18 cellular contexts compared by ENCODE assay signal in the genomic region with DNA sequence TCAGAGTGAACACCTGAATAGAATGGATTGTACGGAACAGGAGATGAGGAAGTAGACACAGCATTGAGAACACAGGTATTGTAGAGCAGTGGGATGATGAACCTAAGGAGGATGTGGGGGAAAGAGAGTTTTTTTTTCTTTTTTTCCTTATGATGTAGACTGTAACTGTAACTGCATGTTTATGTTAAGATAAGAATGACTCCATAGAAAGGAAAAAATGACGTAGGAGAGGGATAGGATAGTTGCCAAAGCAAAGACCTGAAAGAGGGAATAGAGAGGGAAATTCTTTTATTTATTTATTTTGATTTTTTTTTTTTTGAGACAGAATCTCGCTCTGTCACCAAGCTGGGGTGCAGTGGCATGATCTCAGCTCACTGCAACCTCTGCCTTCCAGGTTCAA. TPM values are rescaled to one million over a fixed set of nuclear protein-coding genes. Genes with fewer than 3 reads are reported as not detected.
DNase-seq lines count a peak whose midpoint lies in the region; ATAC-seq, FAIRE-seq and TF ChIP-seq lines count a peak whose summit lies in the region.
"Had no signal": no experiment of that assay in that cellular context is flagged by ENCODE, and none has a peak within 500 bp of the region (broad histone marks: within the 10 kb centered on the region; RNA-seq: fewer than 3 reads in every experiment).

No MANE protein-coding gene starts in this region.

- H4K91ac ChIP-seq in H1 (replicated peaks; ENCODE audit: insufficient read length, low read length): no peak overlapping the region

- H3K79me2 ChIP-seq in GM23338 (replicated peaks; ENCODE audit: insufficient read depth): no peaks in the 10 kb centered on the region
- 0 out of 4 replicates have a peak, but pooled peaks cover 0 to 3% of the 10 kb centered on the region in 2 experiments for H3K79me2 ChIP-seq in H1 (ENCODE audit: control insufficient read depth in 1 of 2, insufficient read depth in 2 of 2, low read length in 2 of 2)

- no peaks in the 10 kb centered on the region for H3K9me2 ChIP-seq in GM23338 (ENCODE audit: insufficient read depth)

- H2BK5ac ChIP-seq in H1 (ENCODE audit: low read depth, low read length): no peak overlapping the region

- TF ChIP-seq CTCF in GM23338 (conservative IDR thresholded peaks at IDR 0.05; ENCODE audit: low read depth in 2 of 2): no peak
- no peak for TF ChIP-seq CTCF in VCaP (conservative IDR thresholded peaks at IDR 0.05)
- TF ChIP-seq CTCF in H1 (IDR thresholded peaks at IDR 0.05; ENCODE audit: control extremely low read depth in 1 of 3, insufficient read depth in 1 of 3, low read depth in 1 of 3, low read length in 3 of 3): no peak
- no peak for TF ChIP-seq CTCF in fibroblast of villous mesenchyme (IDR thresholded peaks at IDR 0.05; ENCODE audit: insufficient read depth, low read depth, low read length)

- DNase-seq in GM23338 (ENCODE audit: low spot score): no peak
- DNase-seq in H1 (ENCODE audit: low read depth in 1 of 2, low spot score in 2 of 2): no peak
- peak; percentile 32 for DNase-seq in fibroblast of villous mesenchyme (ENCODE audit: low read depth)
- no peak for DNase-seq in stimulated activated naive CD8-positive, alpha-beta T cell treated with anti-CD3 and anti-CD28 coated beads, Interleukin-15, Interleukin-2, amounts not matched to agents 100 U/mL and 50 U/mL, for 24 hours
- DNase-seq: AML-193; CD4-positive, alpha-beta memory T cell; DMS153; DMS79; GDM1 had no signal

- H2AK5ac ChIP-seq in H1 (ENCODE audit: low read depth, low read length): no peak overlapping the region

- no peak overlapping the region for H3K9ac ChIP-seq in H1 (replicated peaks in 1 of 4; ENCODE audit: extremely low read depth in 1 of 4, low read depth in 3 of 4, low read length in 3 of 4)
- H3K9ac ChIP-seq: KMS-11 had no signal

- H4K20me1 ChIP-seq in GM23338 (replicated peaks; ENCODE audit: insufficient read depth) (no peaks in the 10 kb centered on the region), H1 (replicated peaks in 1 of 2; ENCODE audit: control insufficient read depth in 1 of 2, insufficient read depth in 2 of 2, low read length in 2 of 2) (no peaks in the 10 kb centered on the region)

- H3K36me3 Mint-ChIP-seq in GM23338 (ENCODE audit: low read depth): no peaks in the 10 kb centered on the region; the same call in 1 of the 3 replicates

- no peak overlapping the region for H2BK120ac ChIP-seq in H1 (replicated peaks; ENCODE audit: low read depth, low read length)

- H3K4me1 Mint-ChIP-seq in GM23338: peaks cover 43% of the 10 kb centered on the region
- H3K4me1 Mint-ChIP-seq: CD4-positive, alpha-beta memory T cell had no signal

- H4K8ac ChIP-seq in H1 (ENCODE audit: extremely low read depth, insufficient read depth, low read length): no peak overlapping the region

- peaks cover 2% of the 10 kb centered on the region for H3K27me3 Mint-ChIP-seq in GM23338 (ENCODE audit: insufficient read depth, low read depth, poor library complexity)

- H2BK12ac ChIP-seq in H1 (ENCODE audit: low read depth, low read length): no peak overlapping the region

- H3K4me3 Mint-ChIP-seq in GM23338: no peak overlapping the region
- H3K4me3 Mint-ChIP-seq: CD4-positive, alpha-beta memory T cell had no signal

- H3K79me1 ChIP-seq in H1 (ENCODE audit: low read depth, low read length): no peaks in the 10 kb centered on the region

- no peaks in the 10 kb centered on the region for H3K36me3 ChIP-seq in GM23338 (ENCODE audit: insufficient read depth)
- peaks cover 0 to 8% (median 3%) of the 10 kb centered on the region in 4 experiments; a peak in 1 of 8 replicates for H3K36me3 ChIP-seq in H1 (ENCODE audit: control insufficient read depth in 2 of 4, insufficient read depth in 4 of 4, low read length in 3 of 4)

- POLR2A ChIA-PET in H1 (lab: Charles Lee; ENCODE audit: partially characterized antibody): interaction anchor here (0.7 to 1.7 kb wide), 2 partner anchors 9 to 12 kb away, joined by 3 to 4 read pairs; no protein-coding TSS in a partner anchor

- H4K5ac ChIP-seq in H1 (ENCODE audit: insufficient read length, low read depth, low read length): no peak overlapping the region

- WGBS in H1 (ENCODE audit: extremely low coverage in 1 of 2, insufficient coverage in 1 of 2, insufficient read length in 1 of 2, insufficient replicate concordance in 2 of 2, low coverage in 1 of 2, low lambda C conversion rate in 2 of 2, missing lambda C conversion rate in 1 of 2), 2 experiments: 100% methylated on average over 3 of the region's 3 CpGs; no CpG with 5 or more reads in 1 of the 2 experiments

- H3K27me3 ChIP-seq in GM23338 (ENCODE audit: insufficient read depth) (no peaks in the 10 kb centered on the region), H1 (replicated peaks in 1 of 4; ENCODE audit: control insufficient read depth in 3 of 4, extremely low read depth in 1 of 4, insufficient read depth in 3 of 4, low read length in 3 of 4) (no peaks in the 10 kb centered on the region)

- no peaks in the 10 kb centered on the region for H3K23me2 ChIP-seq in H1 (ENCODE audit: low read depth, low read length)

- H2BK15ac ChIP-seq in H1 (ENCODE audit: low read length): 0 out of 2 replicates have a peak overlapping the region, but pooled peaks have one; percentile 54

- H2AFZ ChIP-seq in GM23338 (no peak overlapping the region), H1 (ENCODE audit: low read length) (no peak overlapping the region)

- FAIRE-seq in H1 (lab: Jason Lieb, UNC): no peak
- FAIRE-seq: A204.1, GM12892 had no signal

- H3K27ac ChIP-seq in GM23338 (ENCODE audit: low read depth) (no peak overlapping the region), VCaP (peak overlapping the region; percentile 95), H1 (ENCODE audit: low read depth, low read length) (no peak overlapping the region)
- H3K27ac ChIP-seq: C4-2B, HL-60, KMS-11 had no signal

- H3K9me3 Mint-ChIP-seq in GM23338: peaks cover 3% of the 10 kb centered on the region; the same call in 2 of the 3 replicates

- ATAC-seq in GM23338 (no peak), HG03095 (IDR thresholded peaks at IDR 0.05; ENCODE audit: unreplicated experiment) (no peak), GM19324 (IDR thresholded peaks at IDR 0.05; ENCODE audit: low FRiP score, unreplicated experiment) (no peak)
- ATAC-seq in stimulated activated naive CD8-positive, alpha-beta T cell treated with anti-CD3 and anti-CD28 coated beads, Interleukin-15, Interleukin-2, amounts not matched to agents 100 U/mL and 50 U/mL, for 24 hours: no peak

- no peak overlapping the region for H3K18ac ChIP-seq in H1 (ENCODE audit: extremely low read depth, low read length)

- H3K4me1 ChIP-seq in GM23338 (ENCODE audit: insufficient read depth) (peaks cover 42% of the 10 kb centered on the region), H1 (replicated peaks in 1 of 4; ENCODE audit: control insufficient read depth in 3 of 4, insufficient read depth in 4 of 4, low read length in 3 of 4) (peaks cover 0 to 17% (median 9%) of the 10 kb centered on the region in 4 experiments; a peak in 6 of 7 replicates)

- no peaks in the 10 kb centered on the region for H3F3A ChIP-seq in GM23338 (replicated peaks; ENCODE audit: low read depth)

- CTCF ChIA-PET in H1 (lab: Charles Lee; ENCODE audit: partially characterized antibody): interaction anchor here (0.7 to 1.3 kb wide), 3 partner anchors 19 to 134 kb away, joined by 3 to 4 read pairs (median 3); no protein-coding TSS in a partner anchor

- TF ChIP-seq POLR2A in H1 (IDR thresholded peaks at IDR 0.05; ENCODE audit: control extremely low read depth in 1 of 2, low read depth in 2 of 2, low read length in 2 of 2): no peak

- no peak overlapping the region for H3K4ac ChIP-seq in H1 (replicated peaks; ENCODE audit: insufficient read length, low read depth, low read length)

- H3K4me2 ChIP-seq in GM23338 (no peak overlapping the region), H1 (ENCODE audit: insufficient read depth in 1 of 2, low read depth in 2 of 2, low read length in 2 of 2) (no peak overlapping the region)
- H3K4me2 ChIP-seq: KMS-11 had no signal

- no peak for TF ChIP-seq RAD21 in H1 (IDR thresholded peaks at IDR 0.05 in 1 of 2, conservative IDR thresholded peaks at IDR 0.05 in 1 of 2; ENCODE audit: low read depth in 2 of 2, low read length in 2 of 2)

- H3K14ac ChIP-seq in H1 (ENCODE audit: insufficient read length): no peak overlapping the region

- TF ChIP-seq EP300 in H1 (IDR thresholded peaks at IDR 0.05; ENCODE audit: borderline replicate concordance in 1 of 2, low read depth in 2 of 2, low read length in 2 of 2): no peak

- no peak overlapping the region for H2BK20ac ChIP-seq in H1 (ENCODE audit: low read length)

- H3K9me3 ChIP-seq in H1 (ENCODE audit: insufficient read depth in 2 of 2, low read depth in 1 of 2, low read length in 1 of 2): no peaks in the 10 kb centered on the region
- H3K9me3 ChIP-seq: HAP-1 had no signal

- no peak overlapping the region for H3K23ac ChIP-seq in H1 (ENCODE audit: insufficient read length)

- H3K27ac Mint-ChIP-seq in GM23338: peak overlapping the region; percentile 8; the same call in 1 of the 2 replicates

- H3K56ac ChIP-seq in H1 (replicated peaks; ENCODE audit: insufficient read length, low read depth, low read length): no peak overlapping the region

- H3K4me3 ChIP-seq in GM23338 (no peak overlapping the region), H1 (ENCODE audit: extremely low read depth in 1 of 4, insufficient read depth in 2 of 4, low read depth in 3 of 4, low read length in 4 of 4) (no peak overlapping the region), fibroblast of villous mesenchyme (ENCODE audit: low read depth, low read length) (no peak overlapping the region)
- H3K4me3 ChIP-seq: HAP-1 had no signal

TF ChIP-seq in GM23338, 12 proteins besides CTCF, POLR2A, EP300 and RAD21:
- TF ChIP-seq ZNF331 (CRISPR knock-in tag; IDR thresholded peaks at IDR 0.05; ENCODE audit: low read depth): no peak
- no peak for TF ChIP-seq EZH2 (IDR thresholded peaks at IDR 0.05; ENCODE audit: low read depth, unreplicated experiment)
- no peak for TF ChIP-seq STAT1 (IDR thresholded peaks at IDR 0.05; ENCODE audit: unreplicated experiment)

TF ChIP-seq in H1, 55 proteins besides CTCF, POLR2A, EP300 and RAD21 (continues in another document):
- TF ChIP-seq SAP30 (IDR thresholded peaks at IDR 0.05; ENCODE audit: insufficient read depth, insufficient replicate concordance, low read length) (no peak), SUZ12 (IDR thresholded peaks at IDR 0.05; ENCODE audit: low read length) (no peak)

RNA-seq across cellular contexts. Expression of gene APH1B, which starts 33.2 kb away (rescaled TPM):
- total RNA-seq in GM23338 (2014; rRNA removed; shearing (Covaris generic)): 23.8 and 24.4 TPM in 2 replicates
- polyA plus RNA-seq in GM23338 (2016; fragmentation: Nextera tagmentation; extraction: Ambion mirVana) (14.3 and 16.3 TPM in 2 replicates), H1 (2011; rRNA removed) (9.3 and 11.5 TPM in 2 replicates)
- 21.4 and 22.9 TPM in 2 replicates for total RNA-seq in H1 (2021; fragmentation: NEBNext Ultra II Directional; extraction: Animal tissue kit (Norgen Biotek cat#: 25700))
- 11.8 TPM for polyA plus RNA-seq in H1 (2011; cell fraction: cytosol; rRNA removed)
- 12.3 TPM for polyA plus RNA-seq in H1 (2011; cell fraction: nucleus; rRNA removed)
- 10.1 to 14.1 TPM (median 12.6 TPM) in 4 replicates for polyA plus RNA-seq in H1 (2012, experiment 1 of 2)
- 3.8 TPM for polyA plus RNA-seq in H1 (2012, experiment 2 of 2)
- polyA plus RNA-seq in H1 (2013, experiment 1 of 2): 18.0 TPM
- polyA plus RNA-seq in H1 (2013, experiment 2 of 2): 20.1 TPM
- 18.0 and 21.4 TPM in 2 replicates for polyA minus RNA-seq in H1 (2011; rRNA and poly(A)+ RNA removed)
- polyA minus RNA-seq in H1 (2011; cell fraction: cytosol; rRNA and poly(A)+ RNA removed): 10.9 TPM
- polyA minus RNA-seq in H1 (2011; cell fraction: nucleus; rRNA and poly(A)+ RNA removed): 19.3 TPM
- 14.5 and 19.9 TPM in 2 replicates for total RNA-seq in fibroblast of villous mesenchyme
